Comparison of ENCODE assay signal across 8 cellular contexts in the genomic region with DNA sequence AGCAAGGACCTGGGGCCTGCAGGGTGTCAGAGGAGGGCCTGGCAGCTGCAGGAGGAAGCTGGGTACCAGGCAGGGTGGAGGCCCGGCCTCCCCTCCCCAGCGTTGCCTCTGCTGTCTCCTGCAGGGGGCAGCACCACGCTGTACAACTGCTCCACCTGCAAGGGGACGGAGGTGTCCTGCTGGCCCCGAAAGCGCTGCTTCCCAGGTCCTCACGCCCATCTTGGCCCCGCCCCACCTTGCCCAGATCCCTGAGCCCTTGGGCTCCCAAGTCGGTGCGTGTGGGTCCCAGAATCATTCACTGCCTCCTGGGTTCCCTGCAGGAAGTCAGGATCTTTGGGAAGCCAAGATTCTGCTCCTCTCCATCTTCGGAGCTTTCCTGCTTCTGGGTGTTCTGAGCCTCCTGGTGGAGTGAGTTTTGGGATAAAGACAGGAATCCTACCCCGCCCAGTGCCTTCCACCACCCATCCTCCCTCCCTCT. TPM values are rescaled to one million over a fixed set of nuclear protein-coding genes. Genes with fewer than 3 reads are reported as not detected.
A peak's percentile ranks its signal among the peaks of the same experiment; 100 is the strongest.
DNase-seq lines count a peak whose midpoint lies in the region; ATAC-seq and TF ChIP-seq lines count a peak whose summit lies in the region.

No MANE protein-coding gene starts in this region.

- TF ChIP-seq CTCF in DND-41 (IDR thresholded peaks at IDR 0.05; ENCODE audit: borderline replicate concordance, extremely low read depth, low read length, poor library complexity, severe bottlenecking), result peak; percentile 98
- peak; percentile 88 for TF ChIP-seq CTCF in parathyroid adenoma (IDR thresholded peaks at IDR 0.05)
- TF ChIP-seq CTCF in transverse colon (IDR thresholded peaks at IDR 0.05), result peak; percentile 89 to 94 (median 90)

- WGBS in transverse colon (ENCODE audit: low coverage in 1 of 2), 2 donors, result 6 to 7% methylated on average over 6 to 12 of the region's 12 CpGs

- H3K4me2 ChIP-seq in DND-41 (ENCODE audit: insufficient read depth, low read length), result peak overlapping the region; percentile 17; the same call in 1 of the 2 replicates
- no peak overlapping the region for H3K4me2 ChIP-seq in parathyroid adenoma (ENCODE audit: low read length)

- H3K9me3 ChIP-seq in DND-41 (ENCODE audit: insufficient read depth, low read length, severe bottlenecking) (no peaks in the 10 kb centered on the region), parathyroid adenoma (ENCODE audit: control insufficient read depth, low read length) (no peaks in the 10 kb centered on the region), transverse colon (no peaks in the 10 kb centered on the region)

- in situ Hi-C loops in transverse colon (cut with MboI; ENCODE audit: low pct_ligation_motif_present in 1 of 4, low pct_unique_long_range_greater_than_20kb in 1 of 4, low sequenced_read_pairs in 3 of 4), result loop anchor here in 1 of 4 donors (10.0 kb wide), 1 partner anchor 79 kb away; a partner anchor contains a TSS

- H3K27ac ChIP-seq in DND-41 (ENCODE audit: low read length) (no peak overlapping the region), parathyroid adenoma (no peak overlapping the region), transverse colon (peak overlapping the region; percentile 22 to 61 (median 39))

- TF ChIP-seq POLR2A in transverse colon (IDR thresholded peaks at IDR 0.05), result no peak

- H4K20me1 ChIP-seq in DND-41 (ENCODE audit: insufficient read depth, low read length), result no peaks in the 10 kb centered on the region

- peak; percentile 97 for ATAC-seq in DND-41 (ENCODE audit: insufficient read depth, low read depth)
- peak; percentile 12 for ATAC-seq in Right ventricle myocardium superior (ENCODE audit: poor library complexity)
- no peak for ATAC-seq in HG03432 (IDR thresholded peaks at IDR 0.05; ENCODE audit: unreplicated experiment)

- TF ChIP-seq EP300 in transverse colon (IDR thresholded peaks at IDR 0.05; ENCODE audit: low read depth), result no peak

- H3K79me2 ChIP-seq in DND-41 (ENCODE audit: insufficient read depth, low read length), result no peaks in the 10 kb centered on the region
- no peaks in the 10 kb centered on the region for H3K79me2 ChIP-seq in parathyroid adenoma

- DNase-seq in DND-41 (peak; percentile 86), SK-N-DZ (ENCODE audit: low spot score) (peak; percentile 83), Right ventricle myocardium superior (peak; percentile 88), transverse colon (peak; percentile 91)
- peak; percentile 75 for DNase-seq in Jurkat, Clone E6-1 (ENCODE audit: low read depth, low spot score)
- DNase-seq in activated naive CD4-positive, alpha-beta T cell treated with Interleukin-2 at 50 U/mL for 16 hours, result peak; percentile 86

- peaks cover 7% of the 10 kb centered on the region for H3K4me1 ChIP-seq in DND-41 (ENCODE audit: insufficient read depth, low read length)
- peaks cover 13% of the 10 kb centered on the region for H3K4me1 ChIP-seq in parathyroid adenoma
- H3K4me1 ChIP-seq in transverse colon, result peaks cover 7 to 41% (median 21%) of the 10 kb centered on the region in 4 donors

- H3K4me3 ChIP-seq in DND-41 (ENCODE audit: low read depth in 1 of 2, low read length in 2 of 2) (no peak overlapping the region), parathyroid adenoma (ENCODE audit: low read depth, low read length) (no peak overlapping the region), transverse colon (no peak overlapping the region)
- no peak overlapping the region for H3K4me3 ChIP-seq in Jurkat, Clone E6-1 (ENCODE audit: low read length)

- peaks cover 2% of the 10 kb centered on the region; the same call in 1 of the 2 replicates for H3K36me3 ChIP-seq in DND-41 (ENCODE audit: insufficient read depth, low read length)
- no peaks in the 10 kb centered on the region for H3K36me3 ChIP-seq in parathyroid adenoma (ENCODE audit: control insufficient read depth, insufficient read depth, low read length)
- no peaks in the 10 kb centered on the region for H3K36me3 ChIP-seq in transverse colon

- intact Hi-C loops in Right ventricle myocardium superior (cut with DNase I) (loop anchor here (5.0 to 10.0 kb wide), 4 partner anchors 36 to 209 kb away; a partner anchor contains a TSS), transverse colon (cut with DNase I; ENCODE audit: low total_unique reads) (loop anchor here (1.0 to 10.0 kb wide), 2 partner anchors 81 to 199 kb away; a partner anchor contains a TSS)

- H2AFZ ChIP-seq in DND-41 (ENCODE audit: low read depth, low read length) (peak overlapping the region; percentile 64), parathyroid adenoma (peak overlapping the region; percentile 74)

- H3K27me3 ChIP-seq in DND-41 (ENCODE audit: insufficient read depth, low read length, poor library complexity) (no peaks in the 10 kb centered on the region), parathyroid adenoma (ENCODE audit: control insufficient read depth, insufficient read depth, low read length) (no peaks in the 10 kb centered on the region), transverse colon (no peaks in the 10 kb centered on the region)

- H3K9ac ChIP-seq in DND-41 (ENCODE audit: low read depth, low read length) (0 out of 2 replicates have a peak overlapping the region, but pooled peaks have one; percentile 7), parathyroid adenoma (no peak overlapping the region)

RNA-seq across cellular contexts. Expression of a gene that starts 1.2 kb away (rescaled TPM):
- not detected for polyA plus RNA-seq in Jurkat, Clone E6-1 (2012; ENCODE audit: insufficient read depth, insufficient read length)
- polyA plus RNA-seq in SK-N-DZ (2014; cell fraction: cytosol; rRNA removed), result not detected in 2 replicates
- not detected in 2 replicates for polyA plus RNA-seq in SK-N-DZ (2014; cell fraction: nucleus; rRNA removed)
- total RNA-seq in Right ventricle myocardium superior (not detected), transverse colon (not detected)

RNA-seq across cellular contexts. Expression of a gene that starts 4.1 kb away (rescaled TPM):
- 2.6 TPM for polyA plus RNA-seq in Jurkat, Clone E6-1 (2012; ENCODE audit: insufficient read depth, insufficient read length)
- polyA plus RNA-seq in SK-N-DZ (2014; cell fraction: cytosol; rRNA removed), result 1.0 and 1.1 TPM in 2 replicates
- polyA plus RNA-seq in SK-N-DZ (2014; cell fraction: nucleus; rRNA removed), result 0.36 and 0.41 TPM in 2 replicates
- total RNA-seq in Right ventricle myocardium superior (4.4 TPM), transverse colon (10 to 100 TPM in 1 of 4 donors, 1 to 10 TPM in 3; 1.2 to 10.8 (median 7.8) TPM)

RNA-seq across cellular contexts. Expression of a gene that starts 19.8 kb away (rescaled TPM):
- polyA plus RNA-seq in Jurkat, Clone E6-1 (2012; ENCODE audit: insufficient read depth, insufficient read length), result 226 TPM
- polyA plus RNA-seq in SK-N-DZ (2014; cell fraction: cytosol; rRNA removed), result 1.1 and 4.8 TPM in 2 replicates
- polyA plus RNA-seq in SK-N-DZ (2014; cell fraction: nucleus; rRNA removed), result 0.21 and 2.6 TPM in 2 replicates
- total RNA-seq in Right ventricle myocardium superior (14.9 TPM), transverse colon (10 to 100 TPM in 2 of 4 donors, 1 to 10 TPM in 2; 4.8 to 21.0 (median 10.0) TPM)

RNA-seq across cellular contexts. Expression of a gene that starts 24.8 kb away (rescaled TPM):
- polyA plus RNA-seq in Jurkat, Clone E6-1 (2012; ENCODE audit: insufficient read depth, insufficient read length), result 8.3 TPM
- polyA plus RNA-seq in SK-N-DZ (2014; cell fraction: cytosol; rRNA removed), result 7.8 and 8.1 TPM in 2 replicates
- 18.0 and 76.6 TPM in 2 replicates for polyA plus RNA-seq in SK-N-DZ (2014; cell fraction: nucleus; rRNA removed)
- total RNA-seq in Right ventricle myocardium superior (2.1 TPM), transverse colon (100 to 1,000 TPM in 1 of 4 donors, 10 to 100 TPM in 3; 38.9 to 110 (median 53.2) TPM)

RNA-seq across cellular contexts. Expression of a gene that starts 27.0 kb away (rescaled TPM):
- 35.2 TPM for polyA plus RNA-seq in Jurkat, Clone E6-1 (2012; ENCODE audit: insufficient read depth, insufficient read length)
- 22.0 and 26.4 TPM in 2 replicates for polyA plus RNA-seq in SK-N-DZ (2014; cell fraction: cytosol; rRNA removed)
- polyA plus RNA-seq in SK-N-DZ (2014; cell fraction: nucleus; rRNA removed), result 175 and 247 TPM in 2 replicates
- total RNA-seq in Right ventricle myocardium superior, result 26.2 TPM
- total RNA-seq in transverse colon, result 100 to 1,000 TPM in 1 of 4 donors, 10 to 100 TPM in 3; 27.8 to 109 (median 35.0) TPM

Comparison
In these comparisons a context has a peak if more than half of its experiments do, and no peak if none do; other contexts are left out.
1. H3K27ac ChIP-seq: peak in transverse colon (4 of 4); none in DND-41 (single experiment) and parathyroid adenoma (single experiment).
2. Peak in every context shown above with its lines, with median percentiles within 50 percentile points of each other: DNase-seq and CTCF ChIP-seq.